ENCODE assay signal across 31 cellular contexts in genomic region chr1:111943056-111943455, GRCh38. TPM values are rescaled to one million over a fixed set of nuclear protein-coding genes. Genes with fewer than 3 reads are reported as not detected.
"Had no signal": no experiment of that assay in that cellular context is flagged by ENCODE, and none has a peak within 500 bp of the region (broad histone marks: within the 10 kb centered on the region; RNA-seq: fewer than 3 reads in every experiment).

No MANE protein-coding gene starts in this region.

- H3K27ac ChIP-seq: epithelial cell of prostate, esophagus squamous epithelium, gastroesophageal sphincter, heart right ventricle, VCaP had no signal

- H3K36me3 Mint-ChIP-seq: activated naive CD4-positive, alpha-beta T cell treated with anti-CD3 and anti-CD28 coated beads, Interleukin-2, amount 10 ng/mL, durations not matched to agents 7 days and 5 days; activated naive CD8-positive, alpha-beta T cell; WTC11 had no signal

- H3K4me3 Mint-ChIP-seq: activated CD4-positive, alpha-beta memory T cell treated with anti-CD3 and anti-CD28 coated beads, Interleukin-2, amount 10 ng/mL, durations not matched to agents 7 days and 5 days; activated CD4-positive, alpha-beta T cell treated with anti-CD3 and anti-CD28 coated beads, Interleukin-2, amount 10 ng/mL, durations not matched to agents 7 days and 5 days; activated naive CD4-positive, alpha-beta T cell treated with anti-CD3 and anti-CD28 coated beads, Interleukin-2, amount 10 ng/mL, durations not matched to agents 7 days and 5 days; activated naive CD8-positive, alpha-beta T cell; activated T-cell treated with anti-CD3 and anti-CD28 coated beads, Interleukin-2, amount 50 U/mL, for 24 hours; activated T-cell treated with anti-CD3 and anti-CD28 coated beads, Interleukin-2, amount 50 U/mL, for 72 hours; effector memory CD8-positive, alpha-beta T cell; WTC11 had no signal

- H3K36me3 ChIP-seq: esophagus squamous epithelium, gastroesophageal sphincter, heart right ventricle had no signal

- H3K4me1 Mint-ChIP-seq: activated CD4-positive, alpha-beta memory T cell treated with anti-CD3 and anti-CD28 coated beads, Interleukin-2, amount 10 ng/mL, durations not matched to agents 7 days and 5 days; activated CD4-positive, alpha-beta T cell treated with anti-CD3 and anti-CD28 coated beads, Interleukin-2, amount 10 ng/mL, durations not matched to agents 7 days and 5 days; activated naive CD4-positive, alpha-beta T cell treated with anti-CD3 and anti-CD28 coated beads, Interleukin-2, amount 10 ng/mL, durations not matched to agents 7 days and 5 days; WTC11 had no signal

- H3K27me3 ChIP-seq: esophagus squamous epithelium, gastroesophageal sphincter, heart right ventricle had no signal

- DNase-seq: activated CD4-positive, alpha-beta memory T cell treated with anti-CD3 and anti-CD28 coated beads, Interleukin-2, amount 10 ng/mL, durations not matched to agents 7 days and 5 days; activated CD4-positive, alpha-beta T cell treated with anti-CD3 and anti-CD28 coated beads for 1 hour; activated CD4-positive, alpha-beta T cell treated with anti-CD3 and anti-CD28 coated beads for 4 hours; activated CD4-positive, alpha-beta T cell treated with anti-CD3 and anti-CD28 coated beads, Interleukin-2, amount 10 ng/mL, durations not matched to agents 7 days and 5 days; activated CD4-positive, alpha-beta T cell treated with anti-CD3 and anti-CD28 coated beads, Interleukin-2, amount 50 U/mL, for 4 hours; activated CD8-positive, alpha-beta memory T cell treated with anti-CD3 and anti-CD28 coated beads, Interleukin-2, amount 50 U/mL, for 48 hours; activated gamma-delta T cell; activated naive CD4-positive, alpha-beta T cell; activated naive CD4-positive, alpha-beta T cell treated with anti-CD3 and anti-CD28 coated beads, Interleukin-2, amount 10 ng/mL, durations not matched to agents 7 days and 5 days; activated T-cell treated with anti-CD3 and anti-CD28 coated beads for 4 hours; activated T-cell treated with anti-CD3 and anti-CD28 coated beads, Interleukin-2, amount 50 U/mL, for 24 hours; activated T-cell treated with anti-CD3 and anti-CD28 coated beads, Interleukin-2, amount 50 U/mL, for 72 hours; amniotic stem cell; anterior cingulate cortex; caudate nucleus; cortex of kidney; dermis blood vessel endothelial cell; effector CD4-positive, alpha-beta T cell; effector memory CD8-positive, alpha-beta T cell; esophagus squamous epithelium; foreskin melanocyte; heart right ventricle; T-helper 2 cell had no signal

- ATAC-seq: activated T-cell treated with anti-CD3 and anti-CD28 coated beads, Interleukin-2, amount 50 U/mL, for 72 hours; effector memory CD8-positive, alpha-beta T cell; gastroesophageal sphincter; heart right ventricle; WTC11 had no signal

- H3K9me3 ChIP-seq: esophagus squamous epithelium, gastroesophageal sphincter, heart right ventricle had no signal

- H3K4me3 ChIP-seq: esophagus squamous epithelium, gastroesophageal sphincter, heart right ventricle had no signal

- H3K9me3 Mint-ChIP-seq: activated CD4-positive, alpha-beta memory T cell treated with anti-CD3 and anti-CD28 coated beads, Interleukin-2, amount 10 ng/mL, durations not matched to agents 7 days and 5 days; activated CD4-positive, alpha-beta T cell treated with anti-CD3 and anti-CD28 coated beads, Interleukin-2, amount 10 ng/mL, durations not matched to agents 7 days and 5 days; activated naive CD4-positive, alpha-beta T cell treated with anti-CD3 and anti-CD28 coated beads, Interleukin-2, amount 10 ng/mL, durations not matched to agents 7 days and 5 days; activated T-cell treated with anti-CD3 and anti-CD28 coated beads, Interleukin-2, amount 50 U/mL, for 24 hours; activated T-cell treated with anti-CD3 and anti-CD28 coated beads, Interleukin-2, amount 50 U/mL, for 72 hours had no signal

- H3K27ac Mint-ChIP-seq: activated CD4-positive, alpha-beta memory T cell treated with anti-CD3 and anti-CD28 coated beads, Interleukin-2, amount 10 ng/mL, durations not matched to agents 7 days and 5 days; activated CD4-positive, alpha-beta T cell treated with anti-CD3 and anti-CD28 coated beads, Interleukin-2, amount 10 ng/mL, durations not matched to agents 7 days and 5 days; activated naive CD4-positive, alpha-beta T cell treated with anti-CD3 and anti-CD28 coated beads, Interleukin-2, amount 10 ng/mL, durations not matched to agents 7 days and 5 days; activated naive CD8-positive, alpha-beta T cell; activated T-cell treated with anti-CD3 and anti-CD28 coated beads, Interleukin-2, amount 50 U/mL, for 24 hours; activated T-cell treated with anti-CD3 and anti-CD28 coated beads, Interleukin-2, amount 50 U/mL, for 72 hours; effector memory CD8-positive, alpha-beta T cell; WTC11 had no signal

RNA-seq across cellular contexts. Expression of gene KCND3, which starts 46.4 kb away (rescaled TPM):
- total RNA-seq: activated CD4-positive, alpha-beta memory T cell treated with anti-CD3 and anti-CD28 coated beads, Interleukin-2, amount 10 ng/mL, durations not matched to agents 7 days and 5 days; activated CD4-positive, alpha-beta T cell treated with anti-CD3 and anti-CD28 coated beads, Interleukin-2, amount 10 ng/mL, durations not matched to agents 7 days and 5 days; activated T-cell treated with anti-CD3 and anti-CD28 coated beads, Interleukin-2, amount 50 U/mL, for 72 hours; endothelial cell of umbilical vein; glomerular endothelial cell; T-helper 1 cell treated with Interleukin-12 subunit alpha and Interleukin-12 subunit beta and Interleukin-4 antibody, amounts not matched to agents 30 ng/mL and 1 ng/mL, for 36 hours had no signal
